Comparison of ENCODE assay signal across 15 cellular contexts in the genomic region with DNA sequence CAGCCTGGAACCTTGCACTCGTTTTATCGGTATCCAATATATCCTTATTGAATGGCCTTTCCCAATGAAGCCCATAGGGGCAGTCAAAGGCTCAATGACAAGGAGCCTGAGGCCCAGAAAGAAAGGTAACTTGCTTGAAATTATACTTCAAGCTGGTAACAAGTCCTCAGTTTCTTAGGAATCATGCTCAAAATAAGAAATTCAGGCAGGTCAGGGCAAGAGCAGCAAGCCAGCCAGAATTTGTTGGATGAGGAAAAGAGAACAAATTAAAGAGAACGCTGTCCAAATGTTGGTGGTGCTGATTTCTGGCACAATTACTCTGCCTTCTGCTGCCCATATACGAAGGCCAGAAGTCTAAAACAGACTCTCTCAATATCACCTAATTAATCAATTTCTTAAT.
DNase-seq lines count a peak whose midpoint lies in the region; ATAC-seq and TF ChIP-seq lines count a peak whose summit lies in the region.
"Had no signal": no experiment of that assay in that cellular context is flagged by ENCODE, and none has a peak within 500 bp of the region (broad histone marks: within the 10 kb centered on the region; RNA-seq: fewer than 3 reads in every experiment).

No MANE protein-coding gene starts in this region.

- H3K9ac ChIP-seq in GM23248 = no peak overlapping the region

- WGBS in GM23248 (ENCODE audit: low coverage in 1 of 2, low lambda C conversion rate in 2 of 2, missing lambda C conversion rate in 2 of 2), 2 experiments = 43 to 46% methylated on average over 4 of the region's 4 CpGs

- H3K36me3 Mint-ChIP-seq in WTC11 = no peaks in the 10 kb centered on the region

- no peaks in the 10 kb centered on the region for H3K9me2 ChIP-seq in GM23248 (ENCODE audit: insufficient read depth)

- H3F3A ChIP-seq in GM23248 (ENCODE audit: insufficient read depth) = no peaks in the 10 kb centered on the region

- TF ChIP-seq CTCF in WTC11 (IDR thresholded peaks at IDR 0.05) (no peak), fibroblast of the aortic adventitia (IDR thresholded peaks at IDR 0.05; ENCODE audit: insufficient read depth, low read length) (no peak)

- POLR2A ChIA-PET in WTC11 (lab: Charles Lee) = no interaction called here

- no peaks in the 10 kb centered on the region for H3K9me3 ChIP-seq in GM23248 (ENCODE audit: low read depth)
- H3K9me3 ChIP-seq: right atrium auricular region had no signal

- no peak overlapping the region for H3K27ac ChIP-seq in GM23248
- H3K27ac ChIP-seq: coronary artery, right atrium auricular region had no signal

- ATAC-seq in WTC11 (0 out of 2 replicates have a peak, but pooled peaks have one; percentile 18), HG03571 (IDR thresholded peaks at IDR 0.05; ENCODE audit: unreplicated experiment) (no peak)

- H3K4me2 ChIP-seq in GM23248 (ENCODE audit: unreplicated experiment) = no peak overlapping the region

- no peak overlapping the region for H3K4me3 Mint-ChIP-seq in WTC11

- peaks cover 2% of the 10 kb centered on the region; the same call in 1 of the 2 replicates for H3K4me1 Mint-ChIP-seq in WTC11

- H3K36me3 ChIP-seq in GM23248 (ENCODE audit: low read depth) = no peaks in the 10 kb centered on the region
- H3K36me3 ChIP-seq: right atrium auricular region had no signal

- DNase-seq in A172 (ENCODE audit: low spot score) (peak; percentile 11), GM23248 (peak; percentile 13), WTC11 (ENCODE audit: low spot score) (no peak), fibroblast of the aortic adventitia (ENCODE audit: low read depth) (peak; percentile 6), posterior vena cava (ENCODE audit: low spot score) (no peak), NCI-H2107 (lab: John Stamatoyannopoulos, UW) (no peak), SHP77 (lab: John Stamatoyannopoulos, UW) (no peak)
- DNase-seq: activated naive CD4-positive, alpha-beta T cell treated with anti-CD3 and anti-CD28 coated beads, Interleukin-2, amount 50 U/mL, for 16 hours; DMS79 treated with DMSO at 0.1 percent for 48 hours; foreskin melanocyte; stimulated activated CD4-positive, alpha-beta T cell treated with anti-CD3 and anti-CD28 coated beads, Interleukin-4, amount 100 ng/mL, for 4 hours; stimulated activated naive CD4-positive, alpha-beta T cell treated with Interleukin-2 at 50 U/mL for 16 hours had no signal

- no peak overlapping the region for H2AFZ ChIP-seq in GM23248

- H4K20me1 ChIP-seq in GM23248 (ENCODE audit: insufficient read depth) = no peaks in the 10 kb centered on the region

- intact Hi-C loops in posterior vena cava (cut with DNase I) = no loop called here

- CTCF ChIA-PET in WTC11 (lab: Charles Lee) = no interaction called here

- in situ Hi-C loops in GM23248 (cut with MboI) = no loop called here

- no peaks in the 10 kb centered on the region for H3K79me2 ChIP-seq in GM23248 (ENCODE audit: insufficient read depth)

- H3K9me3 Mint-ChIP-seq in WTC11 = no peaks in the 10 kb centered on the region

- no peaks in the 10 kb centered on the region for H3K4me1 ChIP-seq in GM23248 (ENCODE audit: insufficient read depth)

- no peaks in the 10 kb centered on the region; the same call in 1 of the 2 replicates for H3K27me3 Mint-ChIP-seq in WTC11 (ENCODE audit: low read depth)

- H3K4me3 ChIP-seq in GM23248 (no peak overlapping the region), fibroblast of the aortic adventitia (ENCODE audit: low read depth, low read length) (no peak overlapping the region)
- H3K4me3 ChIP-seq: coronary artery, right atrium auricular region had no signal

- H3K27ac Mint-ChIP-seq in WTC11 = no peak overlapping the region

- no peaks in the 10 kb centered on the region for H3K27me3 ChIP-seq in GM23248 (replicated peaks; ENCODE audit: insufficient read depth)
- H3K27me3 ChIP-seq: right atrium auricular region had no signal

TF ChIP-seq in WTC11, 78 proteins besides CTCF, POLR2A, EP300 and RAD21:
- no peak for TF ChIP-seq RORB (CRISPR knock-in tag; IDR thresholded peaks at IDR 0.05)
- TF ChIP-seq, protein P1, sequence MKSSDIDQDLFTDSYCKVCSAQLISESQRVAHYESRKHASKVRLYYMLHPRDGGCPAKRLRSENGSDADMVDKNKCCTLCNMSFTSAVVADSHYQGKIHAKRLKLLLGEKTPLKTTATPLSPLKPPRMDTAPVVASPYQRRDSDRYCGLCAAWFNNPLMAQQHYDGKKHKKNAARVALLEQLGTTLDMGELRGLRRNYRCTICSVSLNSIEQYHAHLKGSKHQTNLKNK (CRISPR knock-in tag; IDR thresholded peaks at IDR 0.05) = no peak
- no peak for TF ChIP-seq PRRX2 (CRISPR knock-in tag; IDR thresholded peaks at IDR 0.05)
- TF ChIP-seq, protein P2, sequence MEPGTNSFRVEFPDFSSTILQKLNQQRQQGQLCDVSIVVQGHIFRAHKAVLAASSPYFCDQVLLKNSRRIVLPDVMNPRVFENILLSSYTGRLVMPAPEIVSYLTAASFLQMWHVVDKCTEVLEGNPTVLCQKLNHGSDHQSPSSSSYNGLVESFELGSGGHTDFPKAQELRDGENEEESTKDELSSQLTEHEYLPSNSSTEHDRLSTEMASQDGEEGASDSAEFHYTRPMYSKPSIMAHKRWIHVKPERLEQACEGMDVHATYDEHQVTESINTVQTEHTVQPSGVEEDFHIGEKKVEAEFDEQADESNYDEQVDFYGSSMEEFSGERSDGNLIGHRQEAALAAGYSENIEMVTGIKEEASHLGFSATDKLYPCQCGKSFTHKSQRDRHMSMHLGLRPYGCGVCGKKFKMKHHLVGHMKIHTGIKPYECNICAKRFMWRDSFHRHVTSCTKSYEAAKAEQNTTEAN (CRISPR knock-in tag; IDR thresholded peaks at IDR 0.05) = no peak
- no peak for TF ChIP-seq MYBL2 (CRISPR knock-in tag; IDR thresholded peaks at IDR 0.05)
- TF ChIP-seq NR2C2 (CRISPR knock-in tag; IDR thresholded peaks at IDR 0.05) = no peak
- TF ChIP-seq, protein P3, sequence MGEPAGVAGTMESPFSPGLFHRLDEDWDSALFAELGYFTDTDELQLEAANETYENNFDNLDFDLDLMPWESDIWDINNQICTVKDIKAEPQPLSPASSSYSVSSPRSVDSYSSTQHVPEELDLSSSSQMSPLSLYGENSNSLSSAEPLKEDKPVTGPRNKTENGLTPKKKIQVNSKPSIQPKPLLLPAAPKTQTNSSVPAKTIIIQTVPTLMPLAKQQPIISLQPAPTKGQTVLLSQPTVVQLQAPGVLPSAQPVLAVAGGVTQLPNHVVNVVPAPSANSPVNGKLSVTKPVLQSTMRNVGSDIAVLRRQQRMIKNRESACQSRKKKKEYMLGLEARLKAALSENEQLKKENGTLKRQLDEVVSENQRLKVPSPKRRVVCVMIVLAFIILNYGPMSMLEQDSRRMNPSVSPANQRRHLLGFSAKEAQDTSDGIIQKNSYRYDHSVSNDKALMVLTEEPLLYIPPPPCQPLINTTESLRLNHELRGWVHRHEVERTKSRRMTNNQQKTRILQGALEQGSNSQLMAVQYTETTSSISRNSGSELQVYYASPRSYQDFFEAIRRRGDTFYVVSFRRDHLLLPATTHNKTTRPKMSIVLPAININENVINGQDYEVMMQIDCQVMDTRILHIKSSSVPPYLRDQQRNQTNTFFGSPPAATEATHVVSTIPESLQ (CRISPR knock-in tag; IDR thresholded peaks at IDR 0.05) = no peak
- no peak for TF ChIP-seq RELA (CRISPR knock-in tag; IDR thresholded peaks at IDR 0.05; ENCODE audit: borderline replicate concordance)
- TF ChIP-seq FOXK1 (CRISPR knock-in tag; IDR thresholded peaks at IDR 0.05) = no peak
- TF ChIP-seq, protein P4, sequence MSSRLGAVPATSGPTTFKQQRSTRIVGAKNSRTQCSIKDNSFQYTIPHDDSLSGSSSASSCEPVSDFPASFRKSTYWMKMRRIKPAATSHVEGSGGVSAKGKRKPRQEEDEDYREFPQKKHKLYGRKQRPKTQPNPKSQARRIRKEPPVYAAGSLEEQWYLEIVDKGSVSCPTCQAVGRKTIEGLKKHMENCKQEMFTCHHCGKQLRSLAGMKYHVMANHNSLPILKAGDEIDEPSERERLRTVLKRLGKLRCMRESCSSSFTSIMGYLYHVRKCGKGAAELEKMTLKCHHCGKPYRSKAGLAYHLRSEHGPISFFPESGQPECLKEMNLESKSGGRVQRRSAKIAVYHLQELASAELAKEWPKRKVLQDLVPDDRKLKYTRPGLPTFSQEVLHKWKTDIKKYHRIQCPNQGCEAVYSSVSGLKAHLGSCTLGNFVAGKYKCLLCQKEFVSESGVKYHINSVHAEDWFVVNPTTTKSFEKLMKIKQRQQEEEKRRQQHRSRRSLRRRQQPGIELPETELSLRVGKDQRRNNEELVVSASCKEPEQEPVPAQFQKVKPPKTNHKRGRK (CRISPR knock-in tag; IDR thresholded peaks at IDR 0.05; ENCODE audit: borderline replicate concordance) = no peak
- no peak for TF ChIP-seq TEAD1 (CRISPR knock-in tag; IDR thresholded peaks at IDR 0.05)
- no peak for TF ChIP-seq JAZF1 (CRISPR knock-in tag; IDR thresholded peaks at IDR 0.05)
- TF ChIP-seq, protein P5, sequence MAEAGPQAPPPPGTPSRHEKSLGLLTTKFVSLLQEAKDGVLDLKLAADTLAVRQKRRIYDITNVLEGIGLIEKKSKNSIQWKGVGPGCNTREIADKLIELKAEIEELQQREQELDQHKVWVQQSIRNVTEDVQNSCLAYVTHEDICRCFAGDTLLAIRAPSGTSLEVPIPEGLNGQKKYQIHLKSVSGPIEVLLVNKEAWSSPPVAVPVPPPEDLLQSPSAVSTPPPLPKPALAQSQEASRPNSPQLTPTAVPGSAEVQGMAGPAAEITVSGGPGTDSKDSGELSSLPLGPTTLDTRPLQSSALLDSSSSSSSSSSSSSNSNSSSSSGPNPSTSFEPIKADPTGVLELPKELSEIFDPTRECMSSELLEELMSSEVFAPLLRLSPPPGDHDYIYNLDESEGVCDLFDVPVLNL (CRISPR knock-in tag; IDR thresholded peaks at IDR 0.05; ENCODE audit: borderline replicate concordance, low read depth) = no peak
- TF ChIP-seq ZNF138 (CRISPR knock-in tag; conservative IDR thresholded peaks at IDR 0.05) = no peak
- no peak for TF ChIP-seq SMAD4 (CRISPR knock-in tag; IDR thresholded peaks at IDR 0.05)
- TF ChIP-seq NR3C1 (CRISPR knock-in tag; conservative IDR thresholded peaks at IDR 0.05; ENCODE audit: low read depth) = no peak
- TF ChIP-seq MXD4 (CRISPR knock-in tag; IDR thresholded peaks at IDR 0.05; ENCODE audit: borderline replicate concordance) = no peak
- no peak for TF ChIP-seq ZNF396 (CRISPR knock-in tag; IDR thresholded peaks at IDR 0.05; ENCODE audit: borderline replicate concordance)
- no peak for TF ChIP-seq ZBTB21 (CRISPR knock-in tag; IDR thresholded peaks at IDR 0.05; ENCODE audit: borderline replicate concordance)
- no peak for TF ChIP-seq ZNF263 (CRISPR knock-in tag; IDR thresholded peaks at IDR 0.05; ENCODE audit: low read depth)

Comparison
In these comparisons a context has a peak if more than half of its experiments do, and no peak if none do; other contexts are left out.
1. DNase-seq: peak in A172 (single experiment), GM23248 (single experiment) and fibroblast of the aortic adventitia (single experiment); none in WTC11 (single experiment), posterior vena cava (single experiment), NCI-H2107 (single experiment) and SHP77 (0 of 2).